Comparison of ENCODE assay signal across 8 cellular contexts in genomic region chr10:29392376-29393021, GRCh38.
DNase-seq lines count a peak whose midpoint lies in the region; ATAC-seq and TF ChIP-seq lines count a peak whose summit lies in the region.

No MANE protein-coding gene starts in this region.

- WGBS in adrenal gland, 4 donors: 26 to 39% (median 32%) methylated on average over 4 of the region's 4 CpGs

- intact Hi-C loops in adrenal gland (cut with DNase I): loop anchor here in 1 of 2 donors (5.0 kb wide), 1 partner anchor 60 kb away; no protein-coding TSS in a partner anchor

- no peaks in the 10 kb centered on the region for H3K36me3 ChIP-seq in adrenal gland (replicated peaks in 1 of 2)

- TF ChIP-seq POLR2A in adrenal gland (IDR thresholded peaks at IDR 0.05): no peak

- no peaks in the 10 kb centered on the region for H3K27me3 ChIP-seq in adrenal gland

- POLR2A ChIA-PET in HEK293T (lab: Yijun Ruan, JAX): no interaction called here

- DNase-seq in activated CD4-positive, alpha-beta T cell treated with anti-CD3 and anti-CD28 coated beads for 4 hours: peak; percentile 10 to 17
- no peak for DNase-seq in activated CD4-positive, alpha-beta T cell treated with anti-CD3 and anti-CD28 coated beads, Interleukin-2, amount 50 U/mL, for 4 hours
- DNase-seq in HEK293T (ENCODE audit: extremely low spot score) (peak; percentile 32), NCI-H460 (ENCODE audit: extremely low read depth, low read depth) (peak; percentile 31), adrenal gland (peak in 6 of 7 donors; percentile 29 to 77 (median 56)), iPS DF 4.7 (ENCODE audit: extremely low read depth, low spot score) (peak; percentile 28)
- DNase-seq in stimulated activated CD4-positive, alpha-beta T cell treated with anti-CD3 and anti-CD28 coated beads, Interleukin-4, amount 100 ng/mL, for 24 hours: peak; percentile 32

- no peaks in the 10 kb centered on the region for H3K9me3 ChIP-seq in adrenal gland (replicated peaks in 1 of 3)

- CTCF ChIA-PET in HEK293T (lab: Yijun Ruan, JAX): interaction anchor here (0.6 to 1.4 kb wide), 7 partner anchors 12 to 71 kb away, joined by 3 to 9 read pairs (median 4); no protein-coding TSS in a partner anchor

- H3K4me1 ChIP-seq in adrenal gland (replicated peaks in 1 of 2): no peaks in the 10 kb centered on the region

- H3K4me3 ChIP-seq in adrenal gland: no peak overlapping the region

- ATAC-seq in activated CD4-positive, CD25-positive, alpha-beta regulatory T cell treated with anti-CD3 and anti-CD28 coated beads, Interleukin-2, amount 50 U/mL, for 24 hours: no peak

- H3K27ac ChIP-seq in adrenal gland: no peak overlapping the region

- TF ChIP-seq CTCF in adrenal gland (IDR thresholded peaks at IDR 0.05): peak; percentile 44 to 76 (median 67)

TF ChIP-seq in HEK293T, 16 proteins besides CTCF, POLR2A, EP300 and RAD21:
- TF ChIP-seq BHLHE40 (IDR thresholded peaks at IDR 0.05; ENCODE audit: borderline replicate concordance) (no peak), HDGF (IDR thresholded peaks at IDR 0.05; ENCODE audit: borderline replicate concordance) (no peak), NFRKB (IDR thresholded peaks at IDR 0.05) (no peak), SUZ12 (IDR thresholded peaks at IDR 0.05) (no peak), TARDBP (IDR thresholded peaks at IDR 0.05) (no peak), ELF4 (IDR thresholded peaks at IDR 0.05) (no peak), FOXM1 (IDR thresholded peaks at IDR 0.05; ENCODE audit: borderline replicate concordance) (no peak), PKNOX1 (IDR thresholded peaks at IDR 0.05) (no peak), FOXA1 (IDR thresholded peaks at IDR 0.05) (no peak), CTBP1 (IDR thresholded peaks at IDR 0.05; ENCODE audit: borderline replicate concordance) (no peak), SP1 (IDR thresholded peaks at IDR 0.05) (no peak), L3MBTL2 (conservative IDR thresholded peaks at IDR 0.05) (no peak), ZNF384 (IDR thresholded peaks at IDR 0.05) (no peak), ARNT (IDR thresholded peaks at IDR 0.05) (no peak), FOXK2 (IDR thresholded peaks at IDR 0.05) (no peak), LEF1 (IDR thresholded peaks at IDR 0.05; ENCODE audit: borderline replicate concordance) (no peak)

Comparison
In these comparisons a context has a peak if more than half of its experiments do, and no peak if none do; other contexts are left out.
1. DNase-seq: peak in activated CD4-positive, alpha-beta T cell treated with anti-CD3 and anti-CD28 coated beads for 4 hours (2 of 2), HEK293T (single experiment), NCI-H460 (single experiment), adrenal gland (6 of 7), iPS DF 4.7 (single experiment) and stimulated activated CD4-positive, alpha-beta T cell treated with anti-CD3 and anti-CD28 coated beads, Interleukin-4, amount 100 ng/mL, for 24 hours (single experiment); none in activated CD4-positive, alpha-beta T cell treated with anti-CD3 and anti-CD28 coated beads, Interleukin-2, amount 50 U/mL, for 4 hours (0 of 2).